10 cellular contexts compared by ENCODE assay signal in genomic region chr11:104151404-104152204, GRCh38. TPM values are rescaled to one million over a fixed set of nuclear protein-coding genes. Genes with fewer than 3 reads are reported as not detected.
DNase-seq lines count a peak whose midpoint lies in the region; ATAC-seq and TF ChIP-seq lines count a peak whose summit lies in the region.
"Had no signal": no experiment of that assay in that cellular context is flagged by ENCODE, and none has a peak within 500 bp of the region (broad histone marks: within the 10 kb centered on the region; RNA-seq: fewer than 3 reads in every experiment).

No MANE protein-coding gene starts in this region.

- H3K36me3 Mint-ChIP-seq in glutamatergic neuron (ENCODE audit: unreplicated experiment): no peaks in the 10 kb centered on the region

- peaks cover 8% of the 10 kb centered on the region for H3K4me1 Mint-ChIP-seq in glutamatergic neuron (ENCODE audit: low read depth, unreplicated experiment)

- H3K27me3 Mint-ChIP-seq in glutamatergic neuron (ENCODE audit: unreplicated experiment): no peaks in the 10 kb centered on the region
- H3K27me3 Mint-ChIP-seq: central memory CD8-positive, alpha-beta T cell had no signal

- H3K4me1 ChIP-seq in RWPE2 (ENCODE audit: insufficient read depth, poor library complexity, severe bottlenecking): peaks cover 6% of the 10 kb centered on the region

- in situ Hi-C loops in GM13976 (cut with MboI; ENCODE audit: low sequenced_read_pairs, unreplicated experiment): no loop called here

- ATAC-seq in RWPE2 (ENCODE audit: low read depth) (no peak), GM18498 (IDR thresholded peaks at IDR 0.05; ENCODE audit: unreplicated experiment) (no peak)

- DNase-seq in AG09319 (ENCODE audit: extremely low read depth, low read depth): no peak
- DNase-seq in GM13976 (ENCODE audit: low spot score): no peak
- no peak for DNase-seq in RWPE2 (ENCODE audit: low spot score)
- no peak for DNase-seq in glutamatergic neuron
- DNase-seq in NCI-H748 (lab: John Stamatoyannopoulos, UW; ENCODE audit: unreplicated experiment): no peak
- no peak for DNase-seq in activated naive CD4-positive, alpha-beta T cell treated with anti-CD3 and anti-CD28 coated beads, Interleukin-2, amount 50 U/mL, for 16 hours
- no peak for DNase-seq in stimulated activated CD4-positive, alpha-beta T cell treated with anti-CD3 and anti-CD28 coated beads, Interleukin-4, amount 100 ng/mL, for 24 hours
- DNase-seq: NCI-H1105 had no signal

- H3K9me3 ChIP-seq in RWPE2 (ENCODE audit: severe bottlenecking): no peaks in the 10 kb centered on the region

- H3K9me3 Mint-ChIP-seq in glutamatergic neuron (ENCODE audit: unreplicated experiment): no peaks in the 10 kb centered on the region
- H3K9me3 Mint-ChIP-seq: central memory CD8-positive, alpha-beta T cell had no signal

- H3K4me3 ChIP-seq in RWPE2 (ENCODE audit: severe bottlenecking): no peak overlapping the region

- no peak overlapping the region for H3K4me3 Mint-ChIP-seq in glutamatergic neuron (ENCODE audit: unreplicated experiment)
- H3K4me3 Mint-ChIP-seq: central memory CD8-positive, alpha-beta T cell had no signal

- TF ChIP-seq CTCF in AG09319 (IDR thresholded peaks at IDR 0.05; ENCODE audit: low read depth, low read length) (peak; percentile 13), GM13976 (IDR thresholded peaks at IDR 0.05; ENCODE audit: borderline replicate concordance, control extremely low read depth, extremely low read depth, insufficient read depth, missing control alignments) (peak; percentile 26), RWPE2 (IDR thresholded peaks at IDR 0.05; ENCODE audit: poor library complexity, severe bottlenecking) (peak; percentile 80), glutamatergic neuron (IDR thresholded peaks at IDR 0.05; ENCODE audit: partially characterized antibody, unreplicated experiment) (peak; percentile 62)

- no peaks in the 10 kb centered on the region for H3K27me3 ChIP-seq in RWPE2 (ENCODE audit: insufficient read depth, poor library complexity, severe bottlenecking)

- H3K27ac ChIP-seq in RWPE2 (ENCODE audit: poor library complexity, severe bottlenecking): no peak overlapping the region

- no peaks in the 10 kb centered on the region for H3K36me3 ChIP-seq in RWPE2 (ENCODE audit: low read depth)

- no peak overlapping the region for H3K27ac Mint-ChIP-seq in glutamatergic neuron (ENCODE audit: unreplicated experiment)

RNA-seq across cellular contexts. Expression of gene PDGFD, which starts 12.3 kb away (rescaled TPM):
- total RNA-seq in glutamatergic neuron (ENCODE audit: unreplicated experiment): 0.49 TPM

Comparison
In these comparisons a context has a peak if more than half of its experiments do, and no peak if none do; other contexts are left out.
1. CTCF ChIP-seq: peak in every context shown above with its lines; median percentile 80 in RWPE2; 62 in glutamatergic neuron; 26 in GM13976; 13 in AG09319.